1 cellular context compared by ENCODE assay signal in the genomic region with DNA sequence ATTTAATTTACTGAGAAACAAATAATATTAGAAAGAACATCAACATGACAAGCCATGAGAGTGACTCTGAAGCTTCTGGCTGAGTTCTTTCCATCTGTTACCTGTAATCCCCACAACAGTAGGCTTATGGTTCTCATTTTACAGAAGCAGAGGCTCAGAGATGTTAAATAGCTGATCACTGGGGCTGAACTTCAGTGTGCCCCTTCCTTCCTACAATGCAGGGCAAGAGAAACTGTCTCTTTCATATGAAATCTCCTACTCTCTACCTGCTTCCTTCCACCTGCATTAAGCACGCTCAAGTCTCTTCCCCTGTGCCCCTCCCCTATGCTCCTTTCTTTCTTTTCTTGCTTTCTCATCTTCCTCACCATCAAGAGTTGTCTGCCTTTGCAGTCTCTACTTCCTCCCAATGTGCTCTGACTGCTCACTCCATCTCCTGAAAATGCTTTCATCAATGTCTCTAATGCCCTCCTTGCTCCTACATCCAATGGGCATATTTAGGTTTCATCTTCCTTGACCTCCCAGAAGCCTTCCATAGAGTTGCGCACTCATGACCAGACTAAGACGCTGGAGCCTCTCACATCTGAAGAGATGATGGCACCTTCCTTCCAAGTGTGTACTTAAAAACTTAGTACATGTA.
TF ChIP-seq lines count a peak whose summit lies in the region.

No MANE protein-coding gene starts in this region.

TF ChIP-seq in HepG2, 621 proteins besides CTCF, POLR2A, EP300 and RAD21 (continued from another document):
- 0 out of 2 replicates have a peak, but pooled peaks have one; percentile 15 for TF ChIP-seq NFYB (CRISPR knock-in tag; IDR thresholded peaks at IDR 0.05)
- TF ChIP-seq, protein P1, sequence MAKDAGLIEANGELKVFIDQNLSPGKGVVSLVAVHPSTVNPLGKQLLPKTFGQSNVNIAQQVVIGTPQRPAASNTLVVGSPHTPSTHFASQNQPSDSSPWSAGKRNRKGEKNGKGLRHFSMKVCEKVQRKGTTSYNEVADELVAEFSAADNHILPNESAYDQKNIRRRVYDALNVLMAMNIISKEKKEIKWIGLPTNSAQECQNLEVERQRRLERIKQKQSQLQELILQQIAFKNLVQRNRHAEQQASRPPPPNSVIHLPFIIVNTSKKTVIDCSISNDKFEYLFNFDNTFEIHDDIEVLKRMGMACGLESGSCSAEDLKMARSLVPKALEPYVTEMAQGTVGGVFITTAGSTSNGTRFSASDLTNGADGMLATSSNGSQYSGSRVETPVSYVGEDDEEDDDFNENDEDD (CRISPR knock-in tag; IDR thresholded peaks at IDR 0.05; ENCODE audit: borderline replicate concordance): 0 out of 2 replicates have a peak, but pooled peaks have one; percentile 30
- 0 out of 2 replicates have a peak, but pooled peaks have one; percentile 11 for TF ChIP-seq THAP11 (CRISPR knock-in tag; IDR thresholded peaks at IDR 0.05)
- TF ChIP-seq, protein P2, sequence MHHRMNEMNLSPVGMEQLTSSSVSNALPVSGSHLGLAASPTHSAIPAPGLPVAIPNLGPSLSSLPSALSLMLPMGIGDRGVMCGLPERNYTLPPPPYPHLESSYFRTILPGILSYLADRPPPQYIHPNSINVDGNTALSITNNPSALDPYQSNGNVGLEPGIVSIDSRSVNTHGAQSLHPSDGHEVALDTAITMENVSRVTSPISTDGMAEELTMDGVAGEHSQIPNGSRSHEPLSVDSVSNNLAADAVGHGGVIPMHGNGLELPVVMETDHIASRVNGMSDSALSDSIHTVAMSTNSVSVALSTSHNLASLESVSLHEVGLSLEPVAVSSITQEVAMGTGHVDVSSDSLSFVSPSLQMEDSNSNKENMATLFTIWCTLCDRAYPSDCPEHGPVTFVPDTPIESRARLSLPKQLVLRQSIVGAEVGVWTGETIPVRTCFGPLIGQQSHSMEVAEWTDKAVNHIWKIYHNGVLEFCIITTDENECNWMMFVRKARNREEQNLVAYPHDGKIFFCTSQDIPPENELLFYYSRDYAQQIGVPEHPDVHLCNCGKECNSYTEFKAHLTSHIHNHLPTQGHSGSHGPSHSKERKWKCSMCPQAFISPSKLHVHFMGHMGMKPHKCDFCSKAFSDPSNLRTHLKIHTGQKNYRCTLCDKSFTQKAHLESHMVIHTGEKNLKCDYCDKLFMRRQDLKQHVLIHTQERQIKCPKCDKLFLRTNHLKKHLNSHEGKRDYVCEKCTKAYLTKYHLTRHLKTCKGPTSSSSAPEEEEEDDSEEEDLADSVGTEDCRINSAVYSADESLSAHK (CRISPR knock-in tag; IDR thresholded peaks at IDR 0.05; ENCODE audit: borderline replicate concordance): no peak
- TF ChIP-seq ZFP82 (CRISPR knock-in tag; IDR thresholded peaks at IDR 0.05; ENCODE audit: borderline replicate concordance): no peak
- TF ChIP-seq, protein P3, sequence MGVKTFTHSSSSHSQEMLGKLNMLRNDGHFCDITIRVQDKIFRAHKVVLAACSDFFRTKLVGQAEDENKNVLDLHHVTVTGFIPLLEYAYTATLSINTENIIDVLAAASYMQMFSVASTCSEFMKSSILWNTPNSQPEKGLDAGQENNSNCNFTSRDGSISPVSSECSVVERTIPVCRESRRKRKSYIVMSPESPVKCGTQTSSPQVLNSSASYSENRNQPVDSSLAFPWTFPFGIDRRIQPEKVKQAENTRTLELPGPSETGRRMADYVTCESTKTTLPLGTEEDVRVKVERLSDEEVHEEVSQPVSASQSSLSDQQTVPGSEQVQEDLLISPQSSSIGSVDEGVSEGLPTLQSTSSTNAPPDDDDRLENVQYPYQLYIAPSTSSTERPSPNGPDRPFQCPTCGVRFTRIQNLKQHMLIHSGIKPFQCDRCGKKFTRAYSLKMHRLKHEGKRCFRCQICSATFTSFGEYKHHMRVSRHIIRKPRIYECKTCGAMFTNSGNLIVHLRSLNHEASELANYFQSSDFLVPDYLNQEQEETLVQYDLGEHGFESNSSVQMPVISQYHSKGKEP (CRISPR knock-in tag; IDR thresholded peaks at IDR 0.05): peak; percentile 42; the same call in 1 of the 2 replicates
- TF ChIP-seq ZNF780A (CRISPR knock-in tag; IDR thresholded peaks at IDR 0.05): peak; percentile 82
- TF ChIP-seq ARID2 (CRISPR knock-in tag; IDR thresholded peaks at IDR 0.05; ENCODE audit: borderline replicate concordance): no peak
